Comparison of ENCODE assay signal across 9 cellular contexts in the genomic region with DNA sequence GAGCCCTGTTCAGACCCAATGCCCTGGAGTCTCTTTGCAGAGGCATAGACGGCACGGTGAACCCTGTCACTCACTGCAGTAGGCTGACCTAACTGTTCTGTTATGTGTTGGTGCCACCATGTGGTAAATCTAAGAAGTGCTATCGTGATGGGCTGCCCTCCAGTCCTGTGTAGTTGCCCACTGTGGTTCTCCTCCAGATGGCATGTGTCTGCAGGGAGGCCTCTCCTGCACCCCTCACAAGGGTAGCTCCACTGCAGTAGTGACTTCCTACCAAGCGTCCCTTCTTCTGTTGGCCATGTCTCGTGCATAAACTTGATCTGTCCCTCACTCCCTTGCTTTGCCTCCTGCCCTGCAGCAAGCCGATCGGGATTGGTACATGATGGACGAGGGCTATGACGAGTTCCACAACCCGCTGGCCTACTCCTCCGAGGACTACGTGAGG. TPM values are rescaled to one million over a fixed set of nuclear protein-coding genes. Genes with fewer than 3 reads are reported as not detected.
DNase-seq lines count a peak whose midpoint lies in the region; ATAC-seq and TF ChIP-seq lines count a peak whose summit lies in the region.
"Had no signal": no experiment of that assay in that cellular context is flagged by ENCODE, and none has a peak within 500 bp of the region (broad histone marks: within the 10 kb centered on the region; RNA-seq: fewer than 3 reads in every experiment).

No MANE protein-coding gene starts in this region.

- POLR2A ChIA-PET in CD4-positive, alpha-beta memory T cell (lab: Charles Lee; ENCODE audit: partially characterized antibody) = no interaction called here

- no peak overlapping the region for H2AFZ ChIP-seq in OCI-LY3 (ENCODE audit: low read depth, low read length)

- no peaks in the 10 kb centered on the region for H3K9me3 ChIP-seq in CD4-positive, alpha-beta memory T cell (ENCODE audit: control insufficient read depth in 1 of 2, low read length in 2 of 2)
- H3K9me3 ChIP-seq in OCI-LY3 (ENCODE audit: insufficient read depth, low read length) = no peaks in the 10 kb centered on the region
- no peaks in the 10 kb centered on the region for H3K9me3 ChIP-seq in heart right ventricle

- H4K20me1 ChIP-seq in OCI-LY3 (ENCODE audit: insufficient read depth, low read length) = no peaks in the 10 kb centered on the region

- no peaks in the 10 kb centered on the region for H3K27me3 Mint-ChIP-seq in CD4-positive, alpha-beta memory T cell
- no peaks in the 10 kb centered on the region for H3K27me3 Mint-ChIP-seq in activated naive CD4-positive, alpha-beta T cell treated with anti-CD3 and anti-CD28 coated beads, Interleukin-2, amount 10 ng/mL, durations not matched to agents 7 days and 5 days

- no peaks in the 10 kb centered on the region for H3K9me3 Mint-ChIP-seq in CD4-positive, alpha-beta memory T cell
- H3K9me3 Mint-ChIP-seq in activated naive CD4-positive, alpha-beta T cell treated with anti-CD3 and anti-CD28 coated beads, Interleukin-2, amount 10 ng/mL, durations not matched to agents 7 days and 5 days = no peaks in the 10 kb centered on the region
- H3K9me3 Mint-ChIP-seq: T-helper 1 cell treated with Interleukin-12 subunit alpha and Interleukin-12 subunit beta and Interleukin-4 antibody, amounts not matched to agents 30 μg/mL and 1 μg/mL, for 36 hours had no signal

- CTCF ChIA-PET in CD4-positive, alpha-beta memory T cell (lab: Charles Lee; ENCODE audit: partially characterized antibody) = interaction anchor here (1.4 kb wide), 2 partner anchors 14 to 33 kb away, joined by 3 to 4 read pairs; no protein-coding TSS in a partner anchor
- CTCF ChIA-PET in activated naive CD4-positive, alpha-beta T cell treated with anti-CD3 and anti-CD28 coated beads, Interleukin-2, amount 10 ng/mL, durations not matched to agents 7 days and 5 days (lab: Charles Lee) = interaction anchor here (0.7 to 1.4 kb wide), 3 partner anchors 10 to 404 kb away, joined by 3 to 4 read pairs (median 3); no protein-coding TSS in a partner anchor

- no peak overlapping the region for H3K4me3 Mint-ChIP-seq in CD4-positive, alpha-beta memory T cell
- H3K4me3 Mint-ChIP-seq in activated naive CD4-positive, alpha-beta T cell treated with anti-CD3 and anti-CD28 coated beads, Interleukin-2, amount 10 ng/mL, durations not matched to agents 7 days and 5 days = no peak overlapping the region
- H3K4me3 Mint-ChIP-seq: T-helper 1 cell treated with Interleukin-12 subunit alpha and Interleukin-12 subunit beta and Interleukin-4 antibody, amounts not matched to agents 30 μg/mL and 1 μg/mL, for 36 hours had no signal

- 66 to 69% methylated on average over 12 of the region's 12 CpGs for WGBS in heart right ventricle, 2 donors

- peaks cover 18% of the 10 kb centered on the region for H3K4me1 ChIP-seq in CD4-positive, alpha-beta memory T cell (ENCODE audit: insufficient read depth, low read length)
- H3K4me1 ChIP-seq in OCI-LY3 (ENCODE audit: low read length) = peaks cover 10% of the 10 kb centered on the region
- H3K4me1 ChIP-seq in heart right ventricle = peaks cover 0 to 16% (median 12%) of the 10 kb centered on the region in 9 donors

- peak; percentile 19 to 46 (median 38) for DNase-seq in CD4-positive, alpha-beta memory T cell
- peak; percentile 68 for DNase-seq in activated naive CD4-positive, alpha-beta T cell treated with anti-CD3 and anti-CD28 coated beads, Interleukin-2, amount 10 ng/mL, durations not matched to agents 7 days and 5 days
- peak in 1 of 2 donors; percentile 34 for DNase-seq in heart right ventricle
- DNase-seq in retinal pigment epithelial cell (ENCODE audit: low read depth) = no peak

- H3K27ac Mint-ChIP-seq in CD4-positive, alpha-beta memory T cell = peak overlapping the region in 1 of 7 donors; percentile 83
- no peak overlapping the region for H3K27ac Mint-ChIP-seq in activated naive CD4-positive, alpha-beta T cell treated with anti-CD3 and anti-CD28 coated beads, Interleukin-2, amount 10 ng/mL, durations not matched to agents 7 days and 5 days
- H3K27ac Mint-ChIP-seq: T-helper 1 cell treated with Interleukin-12 subunit alpha and Interleukin-12 subunit beta and Interleukin-4 antibody, amounts not matched to agents 30 μg/mL and 1 μg/mL, for 36 hours had no signal

- peak; percentile 78 for ATAC-seq in GM19025 (IDR thresholded peaks at IDR 0.05; ENCODE audit: low read depth, unreplicated experiment)
- ATAC-seq in HG03520 (IDR thresholded peaks at IDR 0.05; ENCODE audit: unreplicated experiment) = peak; percentile 78
- ATAC-seq in heart right ventricle = peak; percentile 40 to 90 (median 81)
- no peak for ATAC-seq in GM21737 (IDR thresholded peaks at IDR 0.05; ENCODE audit: unreplicated experiment)

- H3K36me3 Mint-ChIP-seq in CD4-positive, alpha-beta memory T cell = peaks cover 81 to 88% of the 10 kb centered on the region in 2 donors
- H3K36me3 Mint-ChIP-seq in activated naive CD4-positive, alpha-beta T cell treated with anti-CD3 and anti-CD28 coated beads, Interleukin-2, amount 10 ng/mL, durations not matched to agents 7 days and 5 days = peaks cover 75% of the 10 kb centered on the region

- intact Hi-C loops in CD4-positive, alpha-beta memory T cell (cut with micrococcal nuclease) = loop anchor here (1.0 to 10.0 kb wide), 2 partner anchors 33 to 375 kb away; a partner anchor contains a TSS
- intact Hi-C loops in heart right ventricle (cut with DNase I) = loop anchor here in 6 of 10 donors (1.0 to 10.0 kb wide), 5 partner anchors 32 to 215 kb away; a partner anchor contains a TSS

- H3K27me3 ChIP-seq in CD4-positive, alpha-beta memory T cell (ENCODE audit: insufficient read depth, low read length) = no peaks in the 10 kb centered on the region
- H3K27me3 ChIP-seq in OCI-LY3 (ENCODE audit: low read depth, low read length) (no peaks in the 10 kb centered on the region), heart right ventricle (no peaks in the 10 kb centered on the region)

- H3K9ac ChIP-seq in OCI-LY3 (ENCODE audit: low read length) = no peak overlapping the region

- peaks cover 87% of the 10 kb centered on the region for H3K36me3 ChIP-seq in CD4-positive, alpha-beta memory T cell (ENCODE audit: insufficient read depth, low read length)
- H3K36me3 ChIP-seq in OCI-LY3 (replicated peaks; ENCODE audit: low read depth, low read length) = peaks cover 60% of the 10 kb centered on the region
- peaks cover 8 to 86% (median 75%) of the 10 kb centered on the region in 9 donors for H3K36me3 ChIP-seq in heart right ventricle

- no peak overlapping the region for H3K27ac ChIP-seq in CD4-positive, alpha-beta memory T cell (ENCODE audit: low read depth, low read length)
- H3K27ac ChIP-seq in OCI-LY3 (ENCODE audit: low read length) (no peak overlapping the region), heart right ventricle (no peak overlapping the region)

- TF ChIP-seq CTCF in OCI-LY3 (IDR thresholded peaks at IDR 0.05; ENCODE audit: low read depth, low read length) = peak; percentile 55
- TF ChIP-seq CTCF in heart right ventricle (IDR thresholded peaks at IDR 0.05) = peak; percentile 13 to 68 (median 60)
- TF ChIP-seq CTCF in retinal pigment epithelial cell (conservative IDR thresholded peaks at IDR 0.05; ENCODE audit: low read depth, low read length) = peak; percentile 61

- H3K4me3 ChIP-seq in CD4-positive, alpha-beta memory T cell (ENCODE audit: low read length in 2 of 2) = no peak overlapping the region
- no peak overlapping the region for H3K4me3 ChIP-seq in OCI-LY3 (ENCODE audit: low read length)
- H3K4me3 ChIP-seq in heart right ventricle = no peak overlapping the region
- no peak overlapping the region for H3K4me3 ChIP-seq in retinal pigment epithelial cell (ENCODE audit: low read length)

- peaks cover 15 to 21% (median 17%) of the 10 kb centered on the region in 4 donors for H3K4me1 Mint-ChIP-seq in CD4-positive, alpha-beta memory T cell
- H3K4me1 Mint-ChIP-seq in activated naive CD4-positive, alpha-beta T cell treated with anti-CD3 and anti-CD28 coated beads, Interleukin-2, amount 10 ng/mL, durations not matched to agents 7 days and 5 days = peaks cover 15% of the 10 kb centered on the region

- peaks cover 21% of the 10 kb centered on the region for H3K79me2 ChIP-seq in OCI-LY3 (ENCODE audit: low read length)

- H3K4me2 ChIP-seq in OCI-LY3 (ENCODE audit: low read length) = no peak overlapping the region

RNA-seq across cellular contexts. Expression of a gene that starts 5.8 kb away (rescaled TPM):
- 100 to 1,000 TPM; 109 to 120 TPM for total RNA-seq in CD4-positive, alpha-beta memory T cell
- 10 to 100 TPM; 16.9 to 43.3 TPM for polyA plus RNA-seq in CD4-positive, alpha-beta memory T cell
- 10 to 100 TPM; 29.1 to 46.5 (median 36.6) TPM for total RNA-seq in heart right ventricle
- 10 to 100 TPM; 41.4 to 50.6 TPM for polyA plus RNA-seq in heart right ventricle

RNA-seq across cellular contexts. Expression of a gene that starts 6.0 kb away (rescaled TPM):
- 10 to 100 TPM; 23.7 to 26.1 TPM for total RNA-seq in CD4-positive, alpha-beta memory T cell
- polyA plus RNA-seq in CD4-positive, alpha-beta memory T cell = 10 to 100 TPM; 11.3 to 12.5 TPM
- 10 to 100 TPM in 1 of 10 donors, 1 to 10 TPM in 9; 3.2 to 11.7 (median 5.9) TPM for total RNA-seq in heart right ventricle
- 10 to 100 TPM in 1 of 2 donors, 1 to 10 TPM in 1; 5.8 to 10.5 TPM for polyA plus RNA-seq in heart right ventricle

RNA-seq across cellular contexts. Expression of a gene that starts 36.4 kb away (rescaled TPM):
- not detected for total RNA-seq in CD4-positive, alpha-beta memory T cell
- polyA plus RNA-seq in CD4-positive, alpha-beta memory T cell = not detected
- 100 to 1,000 TPM in 2 of 10 donors, 10 to 100 TPM in 8; 32.9 to 133 (median 60.8) TPM for total RNA-seq in heart right ventricle
- 100 to 1,000 TPM in 1 of 2 donors, 10 to 100 TPM in 1; 37.2 to 115 TPM for polyA plus RNA-seq in heart right ventricle

RNA-seq across cellular contexts. Expression of a gene that starts 45.1 kb away (rescaled TPM):
- not detected for total RNA-seq in CD4-positive, alpha-beta memory T cell
- polyA plus RNA-seq in CD4-positive, alpha-beta memory T cell = not detected
- total RNA-seq in heart right ventricle = 10 to 100 TPM in 2 of 10 donors, 1 to 10 TPM in 7, under 1 TPM in 1; 0.47 to 26.6 (median 5.0) TPM
- polyA plus RNA-seq in heart right ventricle = 1 to 10 TPM; 4.0 to 8.9 TPM

Comparison
In these comparisons a context has a peak if more than half of its experiments do, and no peak if none do; other contexts are left out.
1. RNA of a gene that starts 36.4 kb away (total RNA-seq): 32.9 to 133 TPM in heart right ventricle; not detected in CD4-positive, alpha-beta memory T cell; every median in the first group is over 10 times any median in the second.
2. Peak in every context shown above with its lines, with median percentiles within 50 percentile points of each other: CTCF ChIP-seq.